ENCODE assay signal across 15 cellular contexts in genomic region chr2:203126971-203127370, GRCh38.
DNase-seq lines count a peak whose midpoint lies in the region; ATAC-seq and TF ChIP-seq lines count a peak whose summit lies in the region.
"Had no signal": no experiment of that assay in that cellular context is flagged by ENCODE, and none has a peak within 500 bp of the region (broad histone marks: within the 10 kb centered on the region; RNA-seq: fewer than 3 reads in every experiment).

No MANE protein-coding gene starts in this region.

- H3K9ac ChIP-seq in endocrine pancreas (ENCODE audit: control insufficient read depth, insufficient read depth, low read length) = no peak overlapping the region

- H3K27me3 Mint-ChIP-seq in HFFc6 (ENCODE audit: insufficient read depth) (no peaks in the 10 kb centered on the region), mesothelial cell of epicardium (ENCODE audit: low read depth) (no peaks in the 10 kb centered on the region)
- H3K27me3 Mint-ChIP-seq: B cell; CD4-positive, alpha-beta T cell had no signal

- H3K4me3 ChIP-seq in AG09309 (ENCODE audit: control insufficient read depth, low read depth, low read length) = no peak overlapping the region
- H3K4me3 ChIP-seq in endocrine pancreas (ENCODE audit: control insufficient read depth, insufficient read depth, low read length) = peak overlapping the region; percentile 84
- no peak overlapping the region for H3K4me3 ChIP-seq in heart left ventricle
- H3K4me3 ChIP-seq: MG63, SJSA1 had no signal

- DNase-seq in AG09309 (ENCODE audit: low read depth) (peak; percentile 45), HFFc6 (no peak), mesothelial cell of epicardium (ENCODE audit: low spot score in 2 of 2, unreplicated experiment in 2 of 2) (no peak), NCI-H345 treated with DMSO at 0.1 percent for 48 hours (lab: John Stamatoyannopoulos, UW; ENCODE audit: unreplicated experiment) (no peak), GOT3 (lab: John Stamatoyannopoulos, UW) (no peak), left colon (no peak), heart left ventricle (no peak)
- DNase-seq: Calu3; CD4-positive, alpha-beta T cell; MG63; NCI-H1092; NCI-H524 had no signal

- H3K4me1 Mint-ChIP-seq in HFFc6 (ENCODE audit: low read depth) (peaks cover 10% of the 10 kb centered on the region), mesothelial cell of epicardium (peaks cover 14% of the 10 kb centered on the region)
- H3K4me1 Mint-ChIP-seq: B cell had no signal

- WGBS in heart left ventricle, 4 donors = 95 to 97% (median 97%) methylated on average over 2 of the region's 2 CpGs

- ATAC-seq in left colon (no peak), heart left ventricle (no peak)

- no peaks in the 10 kb centered on the region for H3K36me3 ChIP-seq in endocrine pancreas (ENCODE audit: control insufficient read depth, insufficient read depth, low read length)
- H3K36me3 ChIP-seq in heart left ventricle = peaks cover 0 to 100% (median 88%) of the 10 kb centered on the region in 9 donors

- H3K9me3 Mint-ChIP-seq in HFFc6 (no peaks in the 10 kb centered on the region), mesothelial cell of epicardium (no peaks in the 10 kb centered on the region)
- H3K9me3 Mint-ChIP-seq: CD4-positive, alpha-beta T cell had no signal

- H3K4me3 Mint-ChIP-seq in HFFc6 (no peak overlapping the region), mesothelial cell of epicardium (no peak overlapping the region)
- H3K4me3 Mint-ChIP-seq: B cell; CD4-positive, alpha-beta T cell had no signal

- H3K36me3 Mint-ChIP-seq in HFFc6 (ENCODE audit: low read depth) (peaks cover 15% of the 10 kb centered on the region; the same call in 1 of the 2 replicates), mesothelial cell of epicardium (peaks cover 21% of the 10 kb centered on the region)

- H3K27ac ChIP-seq in heart left ventricle = no peak overlapping the region
- H3K27ac ChIP-seq: SJSA1 had no signal

- intact Hi-C loops in left colon (cut with DNase I, micrococcal nuclease) = no loop called here
- intact Hi-C loops in heart left ventricle (cut with DNase I) = loop anchor here in 1 of 10 donors (10.0 kb wide), 1 partner anchor 552 kb away; no protein-coding TSS in a partner anchor

- no peak for TF ChIP-seq POLR2A in heart left ventricle (IDR thresholded peaks at IDR 0.05)

- H3K27me3 ChIP-seq in endocrine pancreas (ENCODE audit: control insufficient read depth, insufficient read depth, low read length) (no peaks in the 10 kb centered on the region), heart left ventricle (no peaks in the 10 kb centered on the region)
- H3K27me3 ChIP-seq: MG63, SJSA1 had no signal

- H3K27ac Mint-ChIP-seq in HFFc6 (peak overlapping the region; percentile 67), mesothelial cell of epicardium (peak overlapping the region; percentile 91)
- H3K27ac Mint-ChIP-seq: B cell; CD4-positive, alpha-beta T cell had no signal

- H3K4me1 ChIP-seq in endocrine pancreas (ENCODE audit: control insufficient read depth, insufficient read depth, low read length) (peaks cover 15% of the 10 kb centered on the region), heart left ventricle (no peaks in the 10 kb centered on the region)
- H3K4me1 ChIP-seq: SJSA1 had no signal

- TF ChIP-seq CTCF in AG09309 (IDR thresholded peaks at IDR 0.05; ENCODE audit: control insufficient read depth, insufficient read depth, low read depth, low read length, missing control alignments) (no peak), HFFc6 (IDR thresholded peaks at IDR 0.05) (no peak), mesothelial cell of epicardium (IDR thresholded peaks at IDR 0.05; ENCODE audit: unreplicated experiment) (no peak), heart left ventricle (IDR thresholded peaks at IDR 0.05) (no peak)

- H3K9me3 ChIP-seq in endocrine pancreas (ENCODE audit: control insufficient read depth, low read length) = no peaks in the 10 kb centered on the region
- no peaks in the 10 kb centered on the region for H3K9me3 ChIP-seq in heart left ventricle
- H3K9me3 ChIP-seq: MG63, SJSA1 had no signal
